1 cellular context compared by ENCODE assay signal in genomic region chr3:186035277-186035676, GRCh38.
TF ChIP-seq lines count a peak whose summit lies in the region.

No MANE protein-coding gene starts in this region.

TF ChIP-seq in K562, 482 proteins besides CTCF, POLR2A, EP300 and RAD21 (continued from another document and continues in another):
- TF ChIP-seq, protein P1, sequence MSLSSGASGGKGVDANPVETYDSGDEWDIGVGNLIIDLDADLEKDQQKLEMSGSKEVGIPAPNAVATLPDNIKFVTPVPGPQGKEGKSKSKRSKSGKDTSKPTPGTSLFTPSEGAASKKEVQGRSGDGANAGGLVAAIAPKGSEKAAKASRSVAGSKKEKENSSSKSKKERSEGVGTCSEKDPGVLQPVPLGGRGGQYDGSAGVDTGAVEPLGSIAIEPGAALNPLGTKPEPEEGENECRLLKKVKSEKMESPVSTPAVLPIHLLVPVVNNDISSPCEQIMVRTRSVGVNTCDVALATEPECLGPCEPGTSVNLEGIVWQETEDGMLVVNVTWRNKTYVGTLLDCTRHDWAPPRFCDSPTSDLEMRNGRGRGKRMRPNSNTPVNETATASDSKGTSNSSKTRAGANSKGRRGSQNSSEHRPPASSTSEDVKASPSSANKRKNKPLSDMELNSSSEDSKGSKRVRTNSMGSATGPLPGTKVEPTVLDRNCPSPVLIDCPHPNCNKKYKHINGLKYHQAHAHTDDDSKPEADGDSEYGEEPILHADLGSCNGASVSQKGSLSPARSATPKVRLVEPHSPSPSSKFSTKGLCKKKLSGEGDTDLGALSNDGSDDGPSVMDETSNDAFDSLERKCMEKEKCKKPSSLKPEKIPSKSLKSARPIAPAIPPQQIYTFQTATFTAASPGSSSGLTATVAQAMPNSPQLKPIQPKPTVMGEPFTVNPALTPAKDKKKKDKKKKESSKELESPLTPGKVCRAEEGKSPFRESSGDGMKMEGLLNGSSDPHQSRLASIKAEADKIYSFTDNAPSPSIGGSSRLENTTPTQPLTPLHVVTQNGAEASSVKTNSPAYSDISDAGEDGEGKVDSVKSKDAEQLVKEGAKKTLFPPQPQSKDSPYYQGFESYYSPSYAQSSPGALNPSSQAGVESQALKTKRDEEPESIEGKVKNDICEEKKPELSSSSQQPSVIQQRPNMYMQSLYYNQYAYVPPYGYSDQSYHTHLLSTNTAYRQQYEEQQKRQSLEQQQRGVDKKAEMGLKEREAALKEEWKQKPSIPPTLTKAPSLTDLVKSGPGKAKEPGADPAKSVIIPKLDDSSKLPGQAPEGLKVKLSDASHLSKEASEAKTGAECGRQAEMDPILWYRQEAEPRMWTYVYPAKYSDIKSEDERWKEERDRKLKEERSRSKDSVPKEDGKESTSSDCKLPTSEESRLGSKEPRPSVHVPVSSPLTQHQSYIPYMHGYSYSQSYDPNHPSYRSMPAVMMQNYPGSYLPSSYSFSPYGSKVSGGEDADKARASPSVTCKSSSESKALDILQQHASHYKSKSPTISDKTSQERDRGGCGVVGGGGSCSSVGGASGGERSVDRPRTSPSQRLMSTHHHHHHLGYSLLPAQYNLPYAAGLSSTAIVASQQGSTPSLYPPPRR (CRISPR knock-in tag; IDR thresholded peaks at IDR 0.05; ENCODE audit: borderline replicate concordance): no peak
- TF ChIP-seq GABPA (tag; conservative IDR thresholded peaks at IDR 0.05; ENCODE audit: low read depth) (no peak), KDM2B (CRISPR knock-in tag; IDR thresholded peaks at IDR 0.05) (no peak), BCLAF1 (IDR thresholded peaks at IDR 0.05; ENCODE audit: borderline replicate concordance in 1 of 2, control insufficient read depth in 1 of 2, low read depth in 2 of 2, low read length in 1 of 2) (no peak), ZNF311 (CRISPR knock-in tag; IDR thresholded peaks at IDR 0.05) (no peak), TGIF2 (CRISPR knock-in tag; IDR thresholded peaks at IDR 0.05) (no peak), DEAF1 (CRISPR knock-in tag; IDR thresholded peaks at IDR 0.05) (no peak), CBX8 (IDR thresholded peaks at IDR 0.05; ENCODE audit: borderline replicate concordance, extremely low read depth, low read depth, low read length, poor library complexity, severe bottlenecking) (no peak), DDX20 (tag; IDR thresholded peaks at IDR 0.05; ENCODE audit: low read depth) (no peak), SMAD4 (CRISPR knock-in tag; conservative IDR thresholded peaks at IDR 0.05) (no peak), TCFL5 (CRISPR knock-in tag; conservative IDR thresholded peaks at IDR 0.05) (no peak), CEBPB (tag; IDR thresholded peaks at IDR 0.05) (peak; percentile 91), JUND (IDR thresholded peaks at IDR 0.05; ENCODE audit: borderline replicate concordance, low read depth, low read length) (peak; percentile 82), JUND (tag; IDR thresholded peaks at IDR 0.05; ENCODE audit: borderline replicate concordance, low read depth, low read length) (peak; percentile 48; the same call in 1 of the 3 replicates), ELF1 (tag; IDR thresholded peaks at IDR 0.05) (no peak), ETV1 (tag; conservative IDR thresholded peaks at IDR 0.05; ENCODE audit: low read depth) (no peak), SMARCA5 (IDR thresholded peaks at IDR 0.05) (no peak), UBTF (IDR thresholded peaks at IDR 0.05; ENCODE audit: borderline replicate concordance in 1 of 2, low read depth in 2 of 2, low read length in 2 of 2) (no peak), EGR1 (conservative IDR thresholded peaks at IDR 0.05) (peak; percentile 59), MITF (IDR thresholded peaks at IDR 0.05) (no peak), ZNF140 (CRISPR knock-in tag; IDR thresholded peaks at IDR 0.05) (no peak), SP1 (CRISPR knock-in tag; IDR thresholded peaks at IDR 0.05) (no peak), ZNF589 (CRISPR knock-in tag; IDR thresholded peaks at IDR 0.05; ENCODE audit: low read depth) (no peak), FUS (optimal IDR thresholded peaks at IDR 0.05; ENCODE audit: low read depth, low read length) (no peak), CREM (IDR thresholded peaks at IDR 0.05; ENCODE audit: low read depth) (peak; percentile 39; the same call in 1 of the 2 replicates), CC2D1A (IDR thresholded peaks at IDR 0.05) (no peak), ZBTB8A (IDR thresholded peaks at IDR 0.05; ENCODE audit: partially characterized antibody) (no peak), POLR2AphosphoS5 (IDR thresholded peaks at IDR 0.05; ENCODE audit: control insufficient read depth, insufficient read depth, low read depth, low read length) (no peak), OTX1 (CRISPR knock-in tag; IDR thresholded peaks at IDR 0.05) (no peak), SMARCE1 (IDR thresholded peaks at IDR 0.05) (peak; percentile 62; the same call in 1 of the 2 replicates), MBD1 (CRISPR knock-in tag; IDR thresholded peaks at IDR 0.05) (no peak), MECOM (CRISPR knock-in tag; IDR thresholded peaks at IDR 0.05) (no peak), DMBX1 (CRISPR knock-in tag; IDR thresholded peaks at IDR 0.05; ENCODE audit: borderline replicate concordance) (no peak), FOSL1 (tag; conservative IDR thresholded peaks at IDR 0.05) (peak; percentile 89), GATA2 (CRISPR knock-in tag; IDR thresholded peaks at IDR 0.05) (no peak), TBP (optimal IDR thresholded peaks at IDR 0.05; ENCODE audit: low read depth, low read length) (no peak), KDM1A (IDR thresholded peaks at IDR 0.05) (no peak), BCL6 (CRISPR knock-in tag; IDR thresholded peaks at IDR 0.05) (no peak), CEBPG (CRISPR knock-in tag; IDR thresholded peaks at IDR 0.05) (peak; percentile 38; the same call in 1 of the 2 replicates), CEBPG (tag; conservative IDR thresholded peaks at IDR 0.05 in 1 of 2, IDR thresholded peaks at IDR 0.05 in 1 of 2) (peak; percentile 70 to 85), ZNF282 (CRISPR knock-in tag; IDR thresholded peaks at IDR 0.05) (no peak), RBM25 (IDR thresholded peaks at IDR 0.05; ENCODE audit: low read depth, low read length, severe bottlenecking) (no peak)
- TF ChIP-seq, protein P2, sequence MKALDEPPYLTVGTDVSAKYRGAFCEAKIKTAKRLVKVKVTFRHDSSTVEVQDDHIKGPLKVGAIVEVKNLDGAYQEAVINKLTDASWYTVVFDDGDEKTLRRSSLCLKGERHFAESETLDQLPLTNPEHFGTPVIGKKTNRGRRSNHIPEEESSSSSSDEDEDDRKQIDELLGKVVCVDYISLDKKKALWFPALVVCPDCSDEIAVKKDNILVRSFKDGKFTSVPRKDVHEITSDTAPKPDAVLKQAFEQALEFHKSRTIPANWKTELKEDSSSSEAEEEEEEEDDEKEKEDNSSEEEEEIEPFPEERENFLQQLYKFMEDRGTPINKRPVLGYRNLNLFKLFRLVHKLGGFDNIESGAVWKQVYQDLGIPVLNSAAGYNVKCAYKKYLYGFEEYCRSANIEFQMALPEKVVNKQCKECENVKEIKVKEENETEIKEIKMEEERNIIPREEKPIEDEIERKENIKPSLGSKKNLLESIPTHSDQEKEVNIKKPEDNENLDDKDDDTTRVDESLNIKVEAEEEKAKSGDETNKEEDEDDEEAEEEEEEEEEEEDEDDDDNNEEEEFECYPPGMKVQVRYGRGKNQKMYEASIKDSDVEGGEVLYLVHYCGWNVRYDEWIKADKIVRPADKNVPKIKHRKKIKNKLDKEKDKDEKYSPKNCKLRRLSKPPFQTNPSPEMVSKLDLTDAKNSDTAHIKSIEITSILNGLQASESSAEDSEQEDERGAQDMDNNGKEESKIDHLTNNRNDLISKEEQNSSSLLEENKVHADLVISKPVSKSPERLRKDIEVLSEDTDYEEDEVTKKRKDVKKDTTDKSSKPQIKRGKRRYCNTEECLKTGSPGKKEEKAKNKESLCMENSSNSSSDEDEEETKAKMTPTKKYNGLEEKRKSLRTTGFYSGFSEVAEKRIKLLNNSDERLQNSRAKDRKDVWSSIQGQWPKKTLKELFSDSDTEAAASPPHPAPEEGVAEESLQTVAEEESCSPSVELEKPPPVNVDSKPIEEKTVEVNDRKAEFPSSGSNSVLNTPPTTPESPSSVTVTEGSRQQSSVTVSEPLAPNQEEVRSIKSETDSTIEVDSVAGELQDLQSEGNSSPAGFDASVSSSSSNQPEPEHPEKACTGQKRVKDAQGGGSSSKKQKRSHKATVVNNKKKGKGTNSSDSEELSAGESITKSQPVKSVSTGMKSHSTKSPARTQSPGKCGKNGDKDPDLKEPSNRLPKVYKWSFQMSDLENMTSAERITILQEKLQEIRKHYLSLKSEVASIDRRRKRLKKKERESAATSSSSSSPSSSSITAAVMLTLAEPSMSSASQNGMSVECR (CRISPR knock-in tag; IDR thresholded peaks at IDR 0.05): no peak
